ENCODE assay signal across 11 cellular contexts in genomic region chr10:124693396-124693795, GRCh38. TPM values are rescaled to one million over a fixed set of nuclear protein-coding genes. Genes with fewer than 3 reads are reported as not detected.
DNase-seq lines count a peak whose midpoint lies in the region; ATAC-seq and TF ChIP-seq lines count a peak whose summit lies in the region.
"Had no signal": no experiment of that assay in that cellular context is flagged by ENCODE, and none has a peak within 500 bp of the region (broad histone marks: within the 10 kb centered on the region; RNA-seq: fewer than 3 reads in every experiment).

No MANE protein-coding gene starts in this region.

- peak overlapping the region; percentile 8 for H3K27ac Mint-ChIP-seq in dendritic cell treated with granulocyte-macrophage colony-stimulating factor and Interleukin-4, amounts not matched to agents 40 ng/mL and 50 ng/mL, for 4 days

- no peaks in the 10 kb centered on the region for H3K27me3 Mint-ChIP-seq in dendritic cell treated with granulocyte-macrophage colony-stimulating factor and Interleukin-4, amounts not matched to agents 40 ng/mL and 50 ng/mL, for 4 days

- peaks cover 84% of the 10 kb centered on the region for H3K36me3 Mint-ChIP-seq in dendritic cell treated with granulocyte-macrophage colony-stimulating factor and Interleukin-4, amounts not matched to agents 40 ng/mL and 50 ng/mL, for 4 days (ENCODE audit: low read depth)

- POLR2A ChIA-PET in HEK293T (lab: Yijun Ruan, JAX) = no interaction called here

- H3K9ac ChIP-seq in parathyroid adenoma = no peak overlapping the region

- CTCF ChIA-PET in HEK293T (lab: Yijun Ruan, JAX) = no interaction called here

- no peaks in the 10 kb centered on the region for H3K9me3 Mint-ChIP-seq in dendritic cell treated with granulocyte-macrophage colony-stimulating factor and Interleukin-4, amounts not matched to agents 40 ng/mL and 50 ng/mL, for 4 days

- ATAC-seq in GM18519 (IDR thresholded peaks at IDR 0.05; ENCODE audit: low FRiP score, unreplicated experiment) = no peak
- ATAC-seq: esophagus mucosa had no signal

- H3K36me3 ChIP-seq in parathyroid adenoma (ENCODE audit: control insufficient read depth, insufficient read depth, low read length) (no peaks in the 10 kb centered on the region), brain microvascular endothelial cell (replicated peaks) (peaks cover 8% of the 10 kb centered on the region)

- peak overlapping the region; percentile 1 for H2AFZ ChIP-seq in parathyroid adenoma

- intact Hi-C loops in dendritic cell treated with granulocyte-macrophage colony-stimulating factor and Interleukin-4, amounts not matched to agents 40 ng/mL and 50 ng/mL, for 4 days (cut with micrococcal nuclease) = no loop called here

- H3K4me1 ChIP-seq in parathyroid adenoma = peaks cover 64% of the 10 kb centered on the region

- H3K4me3 Mint-ChIP-seq in dendritic cell treated with granulocyte-macrophage colony-stimulating factor and Interleukin-4, amounts not matched to agents 40 ng/mL and 50 ng/mL, for 4 days = no peak overlapping the region

- H3K27ac ChIP-seq in parathyroid adenoma (peak overlapping the region; percentile 94), brain microvascular endothelial cell (no peak overlapping the region)

- in situ Hi-C loops in brain microvascular endothelial cell (cut with HindIII; ENCODE audit: low pct_ligation_motif_present, low sequenced_read_pairs) = no loop called here

- peak overlapping the region; percentile 42 for H3K4me2 ChIP-seq in parathyroid adenoma (ENCODE audit: low read length)

- peak; percentile 39 for DNase-seq in HEK293T (ENCODE audit: extremely low spot score)
- peak; percentile 89 for DNase-seq in NCI-H2171 treated with DMSO at 0.1 percent for 48 hours (lab: John Stamatoyannopoulos, UW)
- no peak for DNase-seq in mucosa of gallbladder (ENCODE audit: low spot score)
- no peak for DNase-seq in CD1c-positive myeloid dendritic cell (ENCODE audit: extremely low spot score)
- no peak for DNase-seq in brain microvascular endothelial cell
- DNase-seq: lower lobe of right lung; stimulated activated naive CD4-positive, alpha-beta T cell treated with Interleukin-2 at 50 U/mL for 16 hours had no signal

- TF ChIP-seq CTCF in parathyroid adenoma (IDR thresholded peaks at IDR 0.05) (no peak), brain microvascular endothelial cell (IDR thresholded peaks at IDR 0.05; ENCODE audit: low read depth, low read length, missing control alignments) (no peak)

- no peaks in the 10 kb centered on the region for H3K9me3 ChIP-seq in parathyroid adenoma (ENCODE audit: control insufficient read depth, low read length)
- H3K9me3 ChIP-seq: lower lobe of right lung had no signal

- peaks cover 36% of the 10 kb centered on the region for H3K79me2 ChIP-seq in parathyroid adenoma

- no peak overlapping the region for H3K4me3 ChIP-seq in parathyroid adenoma (ENCODE audit: low read depth, low read length)
- H3K4me3 ChIP-seq in brain microvascular endothelial cell (ENCODE audit: low read depth, low read length) = no peak overlapping the region
- H3K4me3 ChIP-seq: lower lobe of right lung had no signal

- H3K4me1 Mint-ChIP-seq in dendritic cell treated with granulocyte-macrophage colony-stimulating factor and Interleukin-4, amounts not matched to agents 40 ng/mL and 50 ng/mL, for 4 days (ENCODE audit: low read depth) = peaks cover 23% of the 10 kb centered on the region

- H3K27me3 ChIP-seq in parathyroid adenoma (ENCODE audit: control insufficient read depth, insufficient read depth, low read length) (no peaks in the 10 kb centered on the region), brain microvascular endothelial cell (replicated peaks) (no peaks in the 10 kb centered on the region)

TF ChIP-seq in HEK293T, 16 proteins besides CTCF, POLR2A, EP300 and RAD21:
- TF ChIP-seq SP1 (IDR thresholded peaks at IDR 0.05) (no peak), PKNOX1 (IDR thresholded peaks at IDR 0.05) (no peak), SUZ12 (IDR thresholded peaks at IDR 0.05) (no peak), FOXM1 (IDR thresholded peaks at IDR 0.05; ENCODE audit: borderline replicate concordance) (no peak), CTBP1 (IDR thresholded peaks at IDR 0.05; ENCODE audit: borderline replicate concordance) (no peak)

RNA-seq across cellular contexts. Expression of gene FAM53B, which starts 50.8 kb away (rescaled TPM):
- 27.1 TPM for total RNA-seq in mucosa of gallbladder

Comparison
In these comparisons a context has a peak if more than half of its experiments do, and no peak if none do; other contexts are left out.
1. DNase-seq: peak in HEK293T (single experiment) and NCI-H2171 treated with DMSO at 0.1 percent for 48 hours (single experiment); none in mucosa of gallbladder (single experiment), CD1c-positive myeloid dendritic cell (single experiment) and brain microvascular endothelial cell (single experiment).